ENCODE assay signal across 8 cellular contexts in genomic region chr12:53324779-53325538, GRCh38. TPM values are rescaled to one million over a fixed set of nuclear protein-coding genes. Genes with fewer than 3 reads are reported as not detected.
DNase-seq lines count a peak whose midpoint lies in the region; ATAC-seq and TF ChIP-seq lines count a peak whose summit lies in the region.

No MANE protein-coding gene starts in this region.

- H3K4me3 ChIP-seq in Peyer's patch: peak overlapping the region; percentile 53 to 67 (median 65)

- DNase-seq in DMS79 treated with DMSO at 0.1 percent for 48 hours (lab: John Stamatoyannopoulos, UW): peak; percentile 55
- DNase-seq in Peyer's patch: peak; percentile 89 to 96 (median 93)
- peak; percentile 54 to 80 for DNase-seq in activated T-helper 1 cell treated with anti-CD3 and anti-CD28 coated beads, Interleukin-2, amount 50 U/mL, for 16 hours (ENCODE audit: low read depth in 1 of 2, low spot score in 1 of 2)
- DNase-seq in fibroblast of peridontal ligament (ENCODE audit: extremely low read depth): peak; percentile 91
- peak; percentile 94 for DNase-seq in stimulated activated naive CD8-positive, alpha-beta T cell treated with anti-CD3 and anti-CD28 coated beads, Interleukin-15, Interleukin-2, amounts not matched to agents 100 U/mL and 50 U/mL, for 24 hours

- H3K9me3 ChIP-seq in KOPT-K1 (ENCODE audit: insufficient read depth, low read length, poor library complexity, severe bottlenecking) (no peaks in the 10 kb centered on the region), Peyer's patch (no peaks in the 10 kb centered on the region)

- H3K4me1 Mint-ChIP-seq in nephron: peaks cover 37% of the 10 kb centered on the region

- peak overlapping the region; percentile 93 to 97 (median 95) for H3K27ac Mint-ChIP-seq in nephron

- peaks cover 0 to 27% (median 10%) of the 10 kb centered on the region in 4 donors for H3K4me1 ChIP-seq in Peyer's patch

- no peaks in the 10 kb centered on the region for H3K27me3 ChIP-seq in Peyer's patch

- H3K27ac ChIP-seq in KOPT-K1 (ENCODE audit: low read depth, low read length, poor library complexity, severe bottlenecking) (peak overlapping the region; percentile 76), Peyer's patch (peak overlapping the region; percentile 80 to 94 (median 85))

- H3K27me3 Mint-ChIP-seq in nephron (ENCODE audit: low read depth): no peaks in the 10 kb centered on the region

- peak overlapping the region; percentile 75 to 80 (median 78) for H3K4me3 Mint-ChIP-seq in nephron

- ATAC-seq in GM21737 (IDR thresholded peaks at IDR 0.05; ENCODE audit: unreplicated experiment): peak; percentile 51
- peak; percentile 79 for ATAC-seq in stimulated activated naive CD8-positive, alpha-beta T cell treated with anti-CD3 and anti-CD28 coated beads, Interleukin-15, Interleukin-2, amounts not matched to agents 100 U/mL and 50 U/mL, for 24 hours

- H3K9me3 Mint-ChIP-seq in nephron: no peaks in the 10 kb centered on the region

- peak; percentile 54 to 87 (median 81) for TF ChIP-seq CTCF in Peyer's patch (IDR thresholded peaks at IDR 0.05)
- peak; percentile 77 to 88 (median 81) for TF ChIP-seq CTCF in nephron (IDR thresholded peaks at IDR 0.05; ENCODE audit: unreplicated experiment in 3 of 3)

- peak; percentile 24 to 39 for TF ChIP-seq POLR2A in Peyer's patch (IDR thresholded peaks at IDR 0.05)

- peaks cover 8% of the 10 kb centered on the region for H3K36me3 Mint-ChIP-seq in nephron (ENCODE audit: low read depth)

- H3K36me3 ChIP-seq in KOPT-K1 (ENCODE audit: insufficient read depth, low read length) (0 out of 2 replicates have a peak, but pooled peaks cover 2% of the 10 kb centered on the region), Peyer's patch (no peaks in the 10 kb centered on the region)

RNA-seq across cellular contexts. Expression of gene AAAS, which starts 3.5 kb away (rescaled TPM):
- total RNA-seq in Peyer's patch: 100 to 1,000 TPM in 1 of 4 donors, 10 to 100 TPM in 3; 36.4 to 143 (median 51.1) TPM

RNA-seq across cellular contexts. Expression of gene SP7, which starts 11.2 kb away (rescaled TPM):
- total RNA-seq in Peyer's patch: not detected

RNA-seq across cellular contexts. Expression of gene MYG1, which starts 25.5 kb away (rescaled TPM):
- 10 to 100 TPM; 18.4 to 25.6 (median 24.8) TPM for total RNA-seq in Peyer's patch

RNA-seq across cellular contexts. Expression of gene PFDN5, which starts 29.6 kb away (rescaled TPM):
- 100 to 1,000 TPM; 223 to 578 (median 263) TPM for total RNA-seq in Peyer's patch

RNA-seq across cellular contexts. Expression of gene SP1, which starts 55.0 kb away (rescaled TPM):
- total RNA-seq in Peyer's patch: 10 to 100 TPM; 56.1 to 83.4 (median 67.8) TPM

Comparison
In these comparisons a context has a peak if more than half of its experiments do, and no peak if none do; other contexts are left out.
1. Peak in every context shown above with its lines: DNase-seq, ATAC-seq, H3K4me3 ChIP-seq and H3K27ac ChIP-seq.